ENCODE assay signal across 18 cellular contexts in genomic region chr2:200604571-200605255, GRCh38. TPM values are rescaled to one million over a fixed set of nuclear protein-coding genes. Genes with fewer than 3 reads are reported as not detected.
DNase-seq lines count a peak whose midpoint lies in the region; ATAC-seq and TF ChIP-seq lines count a peak whose summit lies in the region.
"Had no signal": no experiment of that assay in that cellular context is flagged by ENCODE, and none has a peak within 500 bp of the region (broad histone marks: within the 10 kb centered on the region; RNA-seq: fewer than 3 reads in every experiment).

No MANE protein-coding gene starts in this region.

- no TSS peak for BruUV-seq in Caco-2 (replicated peaks; lab: Mats Ljungman, UMichigan)

- no peaks in the 10 kb centered on the region for H4K20me1 ChIP-seq in SK-N-SH (ENCODE audit: insufficient read depth)

- no peaks in the 10 kb centered on the region for H3K36me3 ChIP-seq in SK-N-SH (replicated peaks in 1 of 2; ENCODE audit: control insufficient read depth in 1 of 2, insufficient read depth in 2 of 2, low read length in 1 of 2)
- H3K36me3 ChIP-seq in SJCRH30: no peaks in the 10 kb centered on the region
- peaks cover 6% of the 10 kb centered on the region for H3K36me3 ChIP-seq in skeletal muscle satellite cell (ENCODE audit: insufficient read depth, low read length)
- H3K36me3 ChIP-seq in Caco-2 (ENCODE audit: control insufficient read depth, insufficient read depth, low read length): no peaks in the 10 kb centered on the region
- H3K36me3 ChIP-seq: gastrocnemius medialis had no signal

- H3K9me3 ChIP-seq in SK-N-SH (no peaks in the 10 kb centered on the region; the same call in 1 of the 2 replicates), SJCRH30 (replicated peaks) (peaks cover 6% of the 10 kb centered on the region; the same call in 1 of the 2 replicates), skeletal muscle satellite cell (replicated peaks; ENCODE audit: low read length) (no peaks in the 10 kb centered on the region), Caco-2 (no peaks in the 10 kb centered on the region)
- H3K9me3 ChIP-seq: gastrocnemius medialis, vagina had no signal

- no peaks in the 10 kb centered on the region for H3K9me2 ChIP-seq in SK-N-SH

- peaks cover 15% of the 10 kb centered on the region for H3F3A ChIP-seq in SK-N-SH (replicated peaks; ENCODE audit: insufficient read depth)

- peaks cover 5% of the 10 kb centered on the region for H3K36me3 Mint-ChIP-seq in Caco-2 (ENCODE audit: insufficient read depth, unreplicated experiment)
- H3K36me3 Mint-ChIP-seq: activated naive CD8-positive, alpha-beta T cell treated with anti-CD3 and anti-CD28 coated beads, Interleukin-2, amount 10 ng/mL, durations not matched to agents 7 days and 5 days had no signal

- peaks cover 0 to 20% of the 10 kb centered on the region in 2 experiments; a peak in 1 of 4 replicates for H3K4me1 ChIP-seq in SK-N-SH (ENCODE audit: control insufficient read depth in 1 of 2, insufficient read depth in 2 of 2, low read depth in 1 of 2, low read length in 1 of 2)
- peaks cover 19% of the 10 kb centered on the region for H3K4me1 ChIP-seq in SJCRH30
- peaks cover 48% of the 10 kb centered on the region for H3K4me1 ChIP-seq in skeletal muscle satellite cell (ENCODE audit: control insufficient read depth, insufficient read depth, low read length)
- H3K4me1 ChIP-seq in Caco-2: peaks cover 22% of the 10 kb centered on the region
- H3K4me1 ChIP-seq: gastrocnemius medialis, vagina had no signal

- no peaks in the 10 kb centered on the region for H3K79me2 ChIP-seq in SK-N-SH (ENCODE audit: insufficient read depth)

- no peak for TF ChIP-seq RAD21 in SK-N-SH (IDR thresholded peaks at IDR 0.05; ENCODE audit: low read length)

- H3K9ac ChIP-seq in SK-N-SH (no peak overlapping the region), skeletal muscle satellite cell (ENCODE audit: low read depth, low read length) (peak overlapping the region; percentile 22)

- no peaks in the 10 kb centered on the region for H3K27me3 Mint-ChIP-seq in Caco-2 (ENCODE audit: insufficient read depth, unreplicated experiment)

- POLR2A ChIA-PET in SK-N-SH (lab: Yijun Ruan, JAX): no interaction called here
- POLR2A ChIA-PET in Caco-2 (lab: Charles Lee): no interaction called here

- intact Hi-C loops in Caco-2 (cut with micrococcal nuclease; ENCODE audit: unreplicated experiment): no loop called here

- no peak for DNase-seq in SK-N-SH
- DNase-seq in SJCRH30: peak in 1 of 2 experiments; percentile 66
- peak; percentile 36 for DNase-seq in fibroblast of gingiva (ENCODE audit: low read depth)
- DNase-seq in Caco-2: no peak
- DNase-seq in SHP77 treated with DMSO at 0.1 percent for 48 hours (lab: John Stamatoyannopoulos, UW): no peak
- no peak for DNase-seq in KBM-7
- DNase-seq: activated naive CD8-positive, alpha-beta T cell treated with anti-CD3 and anti-CD28 coated beads, Interleukin-2, amount 10 ng/mL, durations not matched to agents 7 days and 5 days; C1 segment of cervical spinal cord; gastrocnemius medialis; kidney; NCI-H187; NK-92 treated with Interleukin-12 subunit alpha and Interleukin-12 subunit beta, amount 100 ng/mL, for 24 hours; nucleus accumbens had no signal

- no peak for TF ChIP-seq EP300 in SK-N-SH (IDR thresholded peaks at IDR 0.05; ENCODE audit: borderline replicate concordance in 1 of 2, low read depth in 1 of 2, low read length in 1 of 2)

- no peak overlapping the region for H3K4me3 Mint-ChIP-seq in Caco-2 (ENCODE audit: unreplicated experiment)
- H3K4me3 Mint-ChIP-seq: activated naive CD8-positive, alpha-beta T cell treated with anti-CD3 and anti-CD28 coated beads, Interleukin-2, amount 10 ng/mL, durations not matched to agents 7 days and 5 days had no signal

- no peak overlapping the region for H3K27ac Mint-ChIP-seq in Caco-2 (ENCODE audit: unreplicated experiment)
- H3K27ac Mint-ChIP-seq: activated naive CD8-positive, alpha-beta T cell treated with anti-CD3 and anti-CD28 coated beads, Interleukin-2, amount 10 ng/mL, durations not matched to agents 7 days and 5 days; activated T-helper 2 cell treated with anti-CD3 and anti-CD28 coated beads, Interferon-gamma antibody, Interleukin-2, Interleukin-4, amounts not matched to agents 10 μg/mL and 5 μg/mL and 100 μg/mL, durations not matched to agents 14 hours and 24 hours and 36 hours had no signal

- 86% methylated on average over 5 of the region's 5 CpGs for WGBS in SK-N-SH (ENCODE audit: low lambda C conversion rate)

- H3K27ac ChIP-seq in SK-N-SH (ENCODE audit: low read depth in 2 of 2, low read length in 1 of 2) (peak overlapping the region in 1 of 2 experiments; percentile 14; a peak in 1 of 4 replicates), SJCRH30 (peak overlapping the region; percentile 22)
- H3K27ac ChIP-seq: HL-60, vagina had no signal

- ATAC-seq in SK-N-SH treated with all-trans-retinoic acid at 6 μM for 48 hours: no peak

- H3K4me2 ChIP-seq in SK-N-SH: peak overlapping the region; percentile 14; the same call in 1 of the 2 replicates
- H3K4me2 ChIP-seq in skeletal muscle satellite cell (ENCODE audit: low read length): peak overlapping the region; percentile 52

- H2AFZ ChIP-seq in SK-N-SH (ENCODE audit: low read depth): 0 out of 2 replicates have a peak overlapping the region, but pooled peaks have one; percentile 48

- in situ Hi-C loops in KBM-7 (cut with MboI; ENCODE audit: low pct_unique_long_range_greater_than_20kb, low sequenced_read_pairs): no loop called here

- TF ChIP-seq CTCF in SK-N-SH (IDR thresholded peaks at IDR 0.05) (no peak), Caco-2 (IDR thresholded peaks at IDR 0.05; ENCODE audit: insufficient read depth in 1 of 2, low read depth in 1 of 2, low read length in 1 of 2, severe bottlenecking in 1 of 2, unreplicated experiment in 1 of 2) (no peak)

- H3K9me3 Mint-ChIP-seq in Caco-2 (ENCODE audit: unreplicated experiment): peaks cover 9% of the 10 kb centered on the region
- H3K9me3 Mint-ChIP-seq: activated T-helper 2 cell treated with anti-CD3 and anti-CD28 coated beads, Interferon-gamma antibody, Interleukin-2, Interleukin-4, amounts not matched to agents 10 μg/mL and 5 μg/mL and 100 μg/mL, durations not matched to agents 14 hours and 24 hours and 36 hours had no signal

- H3K4me1 Mint-ChIP-seq in Caco-2 (ENCODE audit: low read depth, unreplicated experiment): peaks cover 28% of the 10 kb centered on the region
- H3K4me1 Mint-ChIP-seq: activated naive CD8-positive, alpha-beta T cell treated with anti-CD3 and anti-CD28 coated beads, Interleukin-2, amount 10 ng/mL, durations not matched to agents 7 days and 5 days had no signal

- H3K27me3 ChIP-seq in SK-N-SH (ENCODE audit: insufficient read depth) (no peaks in the 10 kb centered on the region), SJCRH30 (no peaks in the 10 kb centered on the region), skeletal muscle satellite cell (ENCODE audit: control insufficient read depth, insufficient read depth, low read length) (no peaks in the 10 kb centered on the region), Caco-2 (replicated peaks; ENCODE audit: control insufficient read depth, insufficient read depth, low read length) (no peaks in the 10 kb centered on the region)
- H3K27me3 ChIP-seq: gastrocnemius medialis, vagina had no signal

- H3K4me3 ChIP-seq in SK-N-SH (ENCODE audit: low read depth in 2 of 2, low read length in 1 of 2): no peak overlapping the region
- no peak overlapping the region for H3K4me3 ChIP-seq in SJCRH30
- H3K4me3 ChIP-seq in skeletal muscle satellite cell (ENCODE audit: low read length): no peak overlapping the region
- no peak overlapping the region for H3K4me3 ChIP-seq in Caco-2 (ENCODE audit: low read depth, low read length)
- H3K4me3 ChIP-seq: gastrocnemius medialis, vagina had no signal

- CTCF ChIA-PET in SK-N-SH (lab: Yijun Ruan, JAX) (interaction anchor here (0.6 to 2.2 kb wide), 3 partner anchors 12 to 573 kb away, joined by 3 to 5 read pairs (median 3); no protein-coding TSS in a partner anchor), Caco-2 (lab: Charles Lee) (interaction anchor here (0.9 kb wide), 1 partner anchor 83 kb away, joined by 4 read pairs; no protein-coding TSS in a partner anchor)

TF ChIP-seq in SK-N-SH, 30 proteins besides CTCF, POLR2A, EP300 and RAD21 (continues in another document):
- TF ChIP-seq TEAD4 (IDR thresholded peaks at IDR 0.05; ENCODE audit: borderline replicate concordance, insufficient read depth) (no peak), FOSL2 (IDR thresholded peaks at IDR 0.05; ENCODE audit: borderline replicate concordance, low read depth) (no peak), GATA2 (CRISPR knock-in tag; IDR thresholded peaks at IDR 0.05) (no peak), FOXM1 (IDR thresholded peaks at IDR 0.05; ENCODE audit: low read depth) (no peak), EZH2phosphoT487 (IDR thresholded peaks at IDR 0.05; ENCODE audit: borderline replicate concordance, low read depth) (no peak), SMC3 (IDR thresholded peaks at IDR 0.05; ENCODE audit: low read depth, low read length) (no peak), MAX (IDR thresholded peaks at IDR 0.05; ENCODE audit: low read depth) (no peak)

TF ChIP-seq in SK-N-SH treated with all-trans-retinoic acid at 6 μM for 48 hours, 23 proteins besides CTCF, POLR2A, EP300 and RAD21 (continues in another document):
- TF ChIP-seq TSHZ2 (CRISPR knock-in tag; IDR thresholded peaks at IDR 0.05): no peak

RNA-seq across cellular contexts. Expression of gene AOX1, which starts 18.9 kb away (rescaled TPM):
- polyA plus RNA-seq in SK-N-SH (2012; rRNA removed): 3.3 and 4.6 TPM in 2 replicates
- polyA plus RNA-seq in SK-N-SH (2012; cell fraction: cytosol; rRNA removed): 3.7 and 3.8 TPM in 2 replicates
- polyA plus RNA-seq in SK-N-SH (2012; cell fraction: nucleus; rRNA removed): 2.2 and 3.9 TPM in 2 replicates
- 0.23 and 0.57 TPM in 2 replicates for total RNA-seq in SJCRH30 (2014; rRNA removed; shearing (Covaris generic))
- total RNA-seq in skeletal muscle satellite cell (2012; rRNA removed): 150 and 223 TPM in 2 replicates
- 0.74 and 0.79 TPM in 2 replicates for total RNA-seq in Caco-2 (2022)
- total RNA-seq: activated naive CD8-positive, alpha-beta T cell treated with anti-CD3 and anti-CD28 coated beads, Interleukin-2, amount 10 ng/mL, durations not matched to agents 7 days and 5 days; activated T-helper 2 cell treated with anti-CD3 and anti-CD28 coated beads, Interferon-gamma antibody, Interleukin-2, Interleukin-4, amounts not matched to agents 10 μg/mL and 5 μg/mL and 100 μg/mL, durations not matched to agents 14 hours and 24 hours and 36 hours had no signal
